Comparison of ENCODE assay signal across 1 cellular context in the genomic region with DNA sequence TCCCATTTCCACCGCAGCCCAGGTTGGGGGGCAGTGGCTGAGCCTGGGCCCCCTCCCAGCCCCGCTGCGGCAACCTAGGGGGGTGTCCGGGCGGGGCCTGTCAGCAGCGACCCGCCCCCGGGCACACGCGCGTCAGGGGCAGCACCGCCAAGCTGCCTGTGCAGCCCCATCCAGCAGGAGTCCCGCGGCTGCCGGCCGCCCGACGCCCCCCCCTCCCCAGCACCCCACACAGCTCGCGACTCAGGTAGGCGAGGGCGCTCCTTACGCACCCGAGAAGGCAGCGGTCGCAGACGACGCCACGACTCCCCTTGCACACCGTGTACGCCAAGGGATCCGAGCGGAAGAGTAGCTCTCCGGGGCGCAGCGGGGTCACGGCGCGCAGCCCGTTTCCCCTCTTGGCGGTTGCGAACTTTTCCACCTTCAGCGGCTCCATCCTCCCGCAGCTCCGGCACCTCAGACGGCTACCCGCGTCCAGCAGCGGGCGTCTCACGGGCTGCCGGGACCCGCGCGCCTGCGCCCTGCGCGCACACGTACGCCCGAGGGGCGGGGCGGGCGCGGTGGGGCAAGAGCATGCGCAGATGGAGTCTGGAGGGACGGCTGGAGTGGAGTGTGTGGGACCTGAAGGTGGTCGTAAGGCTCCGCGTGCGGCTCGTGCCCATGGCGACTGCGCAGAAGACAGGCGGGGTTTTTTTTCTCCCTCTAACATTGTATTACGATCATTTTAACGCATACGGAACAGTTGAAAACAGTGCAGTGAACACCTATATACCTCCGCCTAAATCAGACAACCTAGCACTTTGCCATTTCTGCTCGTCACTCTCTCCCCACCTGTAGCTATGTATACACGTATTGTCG.
TF ChIP-seq lines count a peak whose summit lies in the region.

A gene (minus strand): TSS at position 495 of the 855 bp plus-strand sequence.

TF ChIP-seq in GM12878, 131 proteins besides CTCF, POLR2A, EP300 and RAD21 (continued from another document):
- TF ChIP-seq, protein P1, sequence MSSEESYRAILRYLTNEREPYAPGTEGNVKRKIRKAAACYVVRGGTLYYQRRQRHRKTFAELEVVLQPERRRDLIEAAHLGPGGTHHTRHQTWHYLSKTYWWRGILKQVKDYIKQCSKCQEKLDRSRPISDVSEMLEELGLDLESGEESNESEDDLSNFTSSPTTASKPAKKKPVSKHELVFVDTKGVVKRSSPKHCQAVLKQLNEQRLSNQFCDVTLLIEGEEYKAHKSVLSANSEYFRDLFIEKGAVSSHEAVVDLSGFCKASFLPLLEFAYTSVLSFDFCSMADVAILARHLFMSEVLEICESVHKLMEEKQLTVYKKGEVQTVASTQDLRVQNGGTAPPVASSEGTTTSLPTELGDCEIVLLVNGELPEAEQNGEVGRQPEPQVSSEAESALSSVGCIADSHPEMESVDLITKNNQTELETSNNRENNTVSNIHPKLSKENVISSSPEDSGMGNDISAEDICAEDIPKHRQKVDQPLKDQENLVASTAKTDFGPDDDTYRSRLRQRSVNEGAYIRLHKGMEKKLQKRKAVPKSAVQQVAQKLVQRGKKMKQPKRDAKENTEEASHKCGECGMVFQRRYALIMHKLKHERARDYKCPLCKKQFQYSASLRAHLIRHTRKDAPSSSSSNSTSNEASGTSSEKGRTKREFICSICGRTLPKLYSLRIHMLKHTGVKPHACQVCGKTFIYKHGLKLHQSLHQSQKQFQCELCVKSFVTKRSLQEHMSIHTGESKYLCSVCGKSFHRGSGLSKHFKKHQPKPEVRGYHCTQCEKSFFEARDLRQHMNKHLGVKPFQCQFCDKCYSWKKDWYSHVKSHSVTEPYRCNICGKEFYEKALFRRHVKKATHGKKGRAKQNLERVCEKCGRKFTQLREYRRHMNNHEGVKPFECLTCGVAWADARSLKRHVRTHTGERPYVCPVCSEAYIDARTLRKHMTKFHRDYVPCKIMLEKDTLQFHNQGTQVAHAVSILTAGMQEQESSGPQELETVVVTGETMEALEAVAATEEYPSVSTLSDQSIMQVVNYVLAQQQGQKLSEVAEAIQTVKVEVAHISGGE (CRISPR knock-in tag; IDR thresholded peaks at IDR 0.05) = no peak
- TF ChIP-seq, protein P2, sequence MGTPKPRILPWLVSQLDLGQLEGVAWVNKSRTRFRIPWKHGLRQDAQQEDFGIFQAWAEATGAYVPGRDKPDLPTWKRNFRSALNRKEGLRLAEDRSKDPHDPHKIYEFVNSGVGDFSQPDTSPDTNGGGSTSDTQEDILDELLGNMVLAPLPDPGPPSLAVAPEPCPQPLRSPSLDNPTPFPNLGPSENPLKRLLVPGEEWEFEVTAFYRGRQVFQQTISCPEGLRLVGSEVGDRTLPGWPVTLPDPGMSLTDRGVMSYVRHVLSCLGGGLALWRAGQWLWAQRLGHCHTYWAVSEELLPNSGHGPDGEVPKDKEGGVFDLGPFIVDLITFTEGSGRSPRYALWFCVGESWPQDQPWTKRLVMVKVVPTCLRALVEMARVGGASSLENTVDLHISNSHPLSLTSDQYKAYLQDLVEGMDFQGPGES (IDR thresholded peaks at IDR 0.05) = no peak
- TF ChIP-seq LARP7 (IDR thresholded peaks at IDR 0.05) (no peak; the same call in 1 of the 2 replicates), IRF4 (IDR thresholded peaks at IDR 0.05; ENCODE audit: low read depth, low read length) (no peak), SREBF2 (IDR thresholded peaks at IDR 0.05; ENCODE audit: low read length) (no peak), SP1 (IDR thresholded peaks at IDR 0.05; ENCODE audit: low read depth, low read length) (no peak), IKZF2 (IDR thresholded peaks at IDR 0.05) (no peak), KDM1A (IDR thresholded peaks at IDR 0.05; ENCODE audit: borderline replicate concordance) (no peak), PAX8 (IDR thresholded peaks at IDR 0.05) (no peak), SPI1 (IDR thresholded peaks at IDR 0.05; ENCODE audit: borderline replicate concordance, insufficient read depth, low read depth, low read length) (no peak), PAX5 (IDR thresholded peaks at IDR 0.05; ENCODE audit: borderline replicate concordance, low read depth, low read length) (no peak), SRF (IDR thresholded peaks at IDR 0.05; ENCODE audit: low read depth in 2 of 2, low read length in 2 of 2) (no peak), EZH2 (IDR thresholded peaks at IDR 0.05; ENCODE audit: borderline replicate concordance, control insufficient read depth, low read depth, low read length) (no peak), ZNF274 (IDR thresholded peaks at IDR 0.05; ENCODE audit: insufficient read depth, insufficient read length) (no peak), PML (IDR thresholded peaks at IDR 0.05; ENCODE audit: low read length) (no peak), CBFB (IDR thresholded peaks at IDR 0.05; ENCODE audit: low read depth) (no peak), SMC3 (IDR thresholded peaks at IDR 0.05; ENCODE audit: borderline replicate concordance, low read length) (no peak), NFIC (IDR thresholded peaks at IDR 0.05; ENCODE audit: low read depth, low read length) (no peak)
- TF ChIP-seq, protein P3, sequence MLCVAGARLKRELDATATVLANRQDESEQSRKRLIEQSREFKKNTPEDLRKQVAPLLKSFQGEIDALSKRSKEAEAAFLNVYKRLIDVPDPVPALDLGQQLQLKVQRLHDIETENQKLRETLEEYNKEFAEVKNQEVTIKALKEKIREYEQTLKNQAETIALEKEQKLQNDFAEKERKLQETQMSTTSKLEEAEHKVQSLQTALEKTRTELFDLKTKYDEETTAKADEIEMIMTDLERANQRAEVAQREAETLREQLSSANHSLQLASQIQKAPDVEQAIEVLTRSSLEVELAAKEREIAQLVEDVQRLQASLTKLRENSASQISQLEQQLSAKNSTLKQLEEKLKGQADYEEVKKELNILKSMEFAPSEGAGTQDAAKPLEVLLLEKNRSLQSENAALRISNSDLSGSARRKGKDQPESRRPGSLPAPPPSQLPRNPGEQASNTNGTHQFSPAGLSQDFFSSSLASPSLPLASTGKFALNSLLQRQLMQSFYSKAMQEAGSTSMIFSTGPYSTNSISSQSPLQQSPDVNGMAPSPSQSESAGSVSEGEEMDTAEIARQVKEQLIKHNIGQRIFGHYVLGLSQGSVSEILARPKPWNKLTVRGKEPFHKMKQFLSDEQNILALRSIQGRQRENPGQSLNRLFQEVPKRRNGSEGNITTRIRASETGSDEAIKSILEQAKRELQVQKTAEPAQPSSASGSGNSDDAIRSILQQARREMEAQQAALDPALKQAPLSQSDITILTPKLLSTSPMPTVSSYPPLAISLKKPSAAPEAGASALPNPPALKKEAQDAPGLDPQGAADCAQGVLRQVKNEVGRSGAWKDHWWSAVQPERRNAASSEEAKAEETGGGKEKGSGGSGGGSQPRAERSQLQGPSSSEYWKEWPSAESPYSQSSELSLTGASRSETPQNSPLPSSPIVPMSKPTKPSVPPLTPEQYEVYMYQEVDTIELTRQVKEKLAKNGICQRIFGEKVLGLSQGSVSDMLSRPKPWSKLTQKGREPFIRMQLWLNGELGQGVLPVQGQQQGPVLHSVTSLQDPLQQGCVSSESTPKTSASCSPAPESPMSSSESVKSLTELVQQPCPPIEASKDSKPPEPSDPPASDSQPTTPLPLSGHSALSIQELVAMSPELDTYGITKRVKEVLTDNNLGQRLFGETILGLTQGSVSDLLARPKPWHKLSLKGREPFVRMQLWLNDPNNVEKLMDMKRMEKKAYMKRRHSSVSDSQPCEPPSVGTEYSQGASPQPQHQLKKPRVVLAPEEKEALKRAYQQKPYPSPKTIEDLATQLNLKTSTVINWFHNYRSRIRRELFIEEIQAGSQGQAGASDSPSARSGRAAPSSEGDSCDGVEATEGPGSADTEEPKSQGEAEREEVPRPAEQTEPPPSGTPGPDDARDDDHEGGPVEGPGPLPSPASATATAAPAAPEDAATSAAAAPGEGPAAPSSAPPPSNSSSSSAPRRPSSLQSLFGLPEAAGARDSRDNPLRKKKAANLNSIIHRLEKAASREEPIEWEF (IDR thresholded peaks at IDR 0.05; ENCODE audit: insufficient replicate concordance, low read depth, low read length) = no peak
- TF ChIP-seq, protein P4, sequence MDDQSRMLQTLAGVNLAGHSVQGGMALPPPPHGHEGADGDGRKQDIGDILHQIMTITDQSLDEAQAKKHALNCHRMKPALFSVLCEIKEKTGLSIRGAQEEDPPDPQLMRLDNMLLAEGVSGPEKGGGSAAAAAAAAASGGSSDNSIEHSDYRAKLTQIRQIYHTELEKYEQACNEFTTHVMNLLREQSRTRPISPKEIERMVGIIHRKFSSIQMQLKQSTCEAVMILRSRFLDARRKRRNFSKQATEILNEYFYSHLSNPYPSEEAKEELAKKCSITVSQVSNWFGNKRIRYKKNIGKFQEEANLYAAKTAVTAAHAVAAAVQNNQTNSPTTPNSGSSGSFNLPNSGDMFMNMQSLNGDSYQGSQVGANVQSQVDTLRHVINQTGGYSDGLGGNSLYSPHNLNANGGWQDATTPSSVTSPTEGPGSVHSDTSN (IDR thresholded peaks at IDR 0.05; ENCODE audit: insufficient replicate concordance, low read depth, low read length) = no peak
- TF ChIP-seq, protein P5, sequence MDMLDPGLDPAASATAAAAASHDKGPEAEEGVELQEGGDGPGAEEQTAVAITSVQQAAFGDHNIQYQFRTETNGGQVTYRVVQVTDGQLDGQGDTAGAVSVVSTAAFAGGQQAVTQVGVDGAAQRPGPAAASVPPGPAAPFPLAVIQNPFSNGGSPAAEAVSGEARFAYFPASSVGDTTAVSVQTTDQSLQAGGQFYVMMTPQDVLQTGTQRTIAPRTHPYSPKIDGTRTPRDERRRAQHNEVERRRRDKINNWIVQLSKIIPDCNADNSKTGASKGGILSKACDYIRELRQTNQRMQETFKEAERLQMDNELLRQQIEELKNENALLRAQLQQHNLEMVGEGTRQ (IDR thresholded peaks at IDR 0.05; ENCODE audit: borderline replicate concordance, low read depth, low read length) = no peak
